Comparison of ENCODE assay signal across 8 cellular contexts in genomic region chr12:1605129-1606020, GRCh38. TPM values are rescaled to one million over a fixed set of nuclear protein-coding genes. Genes with fewer than 3 reads are reported as not detected.
DNase-seq lines count a peak whose midpoint lies in the region; ATAC-seq, FAIRE-seq and TF ChIP-seq lines count a peak whose summit lies in the region.

No MANE protein-coding gene starts in this region.

- no peaks in the 10 kb centered on the region for H3K27me3 Mint-ChIP-seq in CD4-positive, alpha-beta T cell
- peaks cover 0 to 6% of the 10 kb centered on the region in 2 donors for H3K27me3 Mint-ChIP-seq in natural killer cell treated with Interleukin-12 subunit alpha and Interleukin-12 subunit beta and Interleukin-15 and Interleukin-18, amount 100 ng/mL, for 72 hours

- H3K27me3 ChIP-seq in CD4-positive, alpha-beta T cell (ENCODE audit: control insufficient read depth, insufficient read depth, low read length): no peaks in the 10 kb centered on the region

- FAIRE-seq in urothelium cell line (lab: Jason Lieb, UNC): peak; percentile 97

- no peaks in the 10 kb centered on the region for H3K36me3 Mint-ChIP-seq in CD4-positive, alpha-beta T cell (ENCODE audit: low read depth)
- no peaks in the 10 kb centered on the region for H3K36me3 Mint-ChIP-seq in natural killer cell treated with Interleukin-12 subunit alpha and Interleukin-12 subunit beta and Interleukin-15 and Interleukin-18, amount 100 ng/mL, for 72 hours

- ATAC-seq in CD4-positive, alpha-beta T cell (ENCODE audit: poor library complexity): peak; percentile 69
- peak; percentile 7 for ATAC-seq in GM19463 (IDR thresholded peaks at IDR 0.05; ENCODE audit: unreplicated experiment)
- peak; percentile 56 to 74 for ATAC-seq in natural killer cell treated with Interleukin-12 subunit alpha and Interleukin-12 subunit beta and Interleukin-15 and Interleukin-18, amount 100 ng/mL, for 72 hours

- H3K4me3 ChIP-seq in Jurkat, Clone E6-1 (ENCODE audit: low read length): no peak overlapping the region
- peak overlapping the region; percentile 38 to 59 for H3K4me3 ChIP-seq in foreskin fibroblast (ENCODE audit: low read depth in 1 of 2, low read length in 2 of 2)

- intact Hi-C loops in CD4-positive, alpha-beta T cell (cut with DNase I, micrococcal nuclease): loop anchor here (1.0 to 10.0 kb wide), 4 partner anchors 23 to 1031 kb away; no protein-coding TSS in a partner anchor

- no peak overlapping the region for H3K27ac ChIP-seq in CD4-positive, alpha-beta T cell (ENCODE audit: low read depth, low read length)

- no peaks in the 10 kb centered on the region for H3K9me3 Mint-ChIP-seq in CD4-positive, alpha-beta T cell
- no peaks in the 10 kb centered on the region for H3K9me3 Mint-ChIP-seq in natural killer cell treated with Interleukin-12 subunit alpha and Interleukin-12 subunit beta and Interleukin-15 and Interleukin-18, amount 100 ng/mL, for 72 hours

- no peaks in the 10 kb centered on the region for H3K9me3 ChIP-seq in CD4-positive, alpha-beta T cell (ENCODE audit: control insufficient read depth, low read length)

- peak; percentile 77 for TF ChIP-seq CTCF in CD4-positive, alpha-beta T cell (IDR thresholded peaks at IDR 0.05)
- peak; percentile 71 for TF ChIP-seq CTCF in foreskin fibroblast (IDR thresholded peaks at IDR 0.05; ENCODE audit: low read depth, low read length)

- H3K4me1 Mint-ChIP-seq in CD4-positive, alpha-beta T cell (ENCODE audit: low read depth): peaks cover 39% of the 10 kb centered on the region
- H3K4me1 Mint-ChIP-seq in natural killer cell treated with Interleukin-12 subunit alpha and Interleukin-12 subunit beta and Interleukin-15 and Interleukin-18, amount 100 ng/mL, for 72 hours (ENCODE audit: low read depth in 2 of 2): peaks cover 28 to 36% of the 10 kb centered on the region in 2 donors

- POLR2A ChIA-PET in CD4-positive, alpha-beta T cell (lab: Charles Lee): interaction anchor here (1.0 to 2.2 kb wide), 3 partner anchors 12 to 487 kb away, joined by 4 to 14 read pairs (median 10); no protein-coding TSS in a partner anchor

- CTCF ChIA-PET in CD4-positive, alpha-beta T cell (lab: Charles Lee): interaction anchor here (0.5 to 2.2 kb wide), 12 partner anchors 11 to 688 kb away, joined by 3 to 17 read pairs (median 4); partner anchors contain the start of gene FBXL14

- DNase-seq in CD4-positive, alpha-beta T cell: peak; percentile 37 to 56 (median 45)
- DNase-seq in Jurkat, Clone E6-1 (ENCODE audit: low read depth, low spot score): peak; percentile 62
- peak; percentile 83 for DNase-seq in RKO (ENCODE audit: low spot score)
- peak; percentile 45 for DNase-seq in activated naive CD4-positive, alpha-beta T cell treated with Interleukin-2 at 50 U/mL for 16 hours
- peak; percentile 75 to 92 for DNase-seq in foreskin fibroblast
- peak; percentile 68 for DNase-seq in natural killer cell treated with Interleukin-12 subunit alpha and Interleukin-12 subunit beta and Interleukin-15 and Interleukin-18, amount 100 ng/mL, for 72 hours (ENCODE audit: low spot score)
- peak; percentile 89 for DNase-seq in urothelium cell line (ENCODE audit: low spot score)

- peak overlapping the region; percentile 79 for H3K4me3 Mint-ChIP-seq in CD4-positive, alpha-beta T cell
- H3K4me3 Mint-ChIP-seq in natural killer cell treated with Interleukin-12 subunit alpha and Interleukin-12 subunit beta and Interleukin-15 and Interleukin-18, amount 100 ng/mL, for 72 hours: peak overlapping the region; percentile 84

- peak overlapping the region; percentile 10 for H3K27ac Mint-ChIP-seq in CD4-positive, alpha-beta T cell
- peak overlapping the region; percentile 22 to 68 for H3K27ac Mint-ChIP-seq in natural killer cell treated with Interleukin-12 subunit alpha and Interleukin-12 subunit beta and Interleukin-15 and Interleukin-18, amount 100 ng/mL, for 72 hours

RNA-seq across cellular contexts. Expression of gene FBXL14, which starts 11.0 kb away (rescaled TPM):
- 10 to 100 TPM; 32.3 to 33.6 TPM for total RNA-seq in CD4-positive, alpha-beta T cell
- 12.1 TPM for polyA plus RNA-seq in Jurkat, Clone E6-1 (2012; ENCODE audit: insufficient read depth, insufficient read length)
- total RNA-seq in natural killer cell treated with Interleukin-12 subunit alpha and Interleukin-12 subunit beta and Interleukin-15 and Interleukin-18, amount 100 ng/mL, for 72 hours: 10 to 100 TPM; 19.4 to 26.2 TPM

RNA-seq across cellular contexts. Expression of gene WNT5B, which starts 23.7 kb away (rescaled TPM):
- total RNA-seq in CD4-positive, alpha-beta T cell: not detected
- 1.3 TPM for polyA plus RNA-seq in Jurkat, Clone E6-1 (2012; ENCODE audit: insufficient read depth, insufficient read length)
- under 1 TPM in 1 of 2 donors, not detected in 1; 0.47 TPM for total RNA-seq in natural killer cell treated with Interleukin-12 subunit alpha and Interleukin-12 subunit beta and Interleukin-15 and Interleukin-18, amount 100 ng/mL, for 72 hours

Comparison
In these comparisons a context has a peak if more than half of its experiments do, and no peak if none do; other contexts are left out.
1. ATAC-seq: peak in every context shown above with its lines; median percentile 69 in CD4-positive, alpha-beta T cell; 65 in natural killer cell treated with Interleukin-12 subunit alpha and Interleukin-12 subunit beta and Interleukin-15 and Interleukin-18, amount 100 ng/mL, for 72 hours; 7 in GM19463.